26 cellular contexts compared by ENCODE assay signal in genomic region chr6:37632989-37633550, GRCh38.
"Had no signal": no experiment of that assay in that cellular context is flagged by ENCODE, and none has a peak within 500 bp of the region (broad histone marks: within the 10 kb centered on the region; RNA-seq: fewer than 3 reads in every experiment).

No MANE protein-coding gene starts in this region.

- H3K4me1 ChIP-seq: left lung, lower lobe of right lung, parathyroid adenoma, sigmoid colon, testis had no signal

- H3K27ac ChIP-seq: esophagus squamous epithelium, hepatocyte, left lung, lower lobe of right lung, neutrophil, parathyroid adenoma, sigmoid colon, testis, tibial artery had no signal

- H3K36me3 ChIP-seq: esophagus squamous epithelium, left lung, lower lobe of right lung, neutrophil, sigmoid colon, tibial artery had no signal

- H3K4me2 ChIP-seq: hepatocyte had no signal

- H3K4me3 ChIP-seq: esophagus squamous epithelium, hepatocyte, left lung, lower lobe of right lung, mucosa of descending colon, sigmoid colon, testis, tibial artery had no signal

- H3K36me3 Mint-ChIP-seq: stimulated activated effector memory CD8-positive, alpha-beta T cell treated with anti-CD3 and anti-CD28 coated beads, Interleukin-12 subunit alpha, Interleukin-12 subunit beta, amount 100 ng/mL, for 72 hours; type B pancreatic cell had no signal

- ATAC-seq: effector memory CD8-positive, alpha-beta T cell; left lung; lower lobe of right lung; mucosa of descending colon; naive thymus-derived CD4-positive, alpha-beta T cell; stimulated activated effector memory CD8-positive, alpha-beta T cell treated with anti-CD3 and anti-CD28 coated beads, Interleukin-12 subunit alpha, Interleukin-12 subunit beta, amount 100 ng/mL, for 72 hours had no signal

- H3K4me3 Mint-ChIP-seq: effector memory CD8-positive, alpha-beta T cell; naive thymus-derived CD4-positive, alpha-beta T cell; nephron progenitor cell; stimulated activated effector memory CD8-positive, alpha-beta T cell treated with anti-CD3 and anti-CD28 coated beads, Interleukin-12 subunit alpha, Interleukin-12 subunit beta, amount 100 ng/mL, for 72 hours; type B pancreatic cell had no signal

- H3K9me3 Mint-ChIP-seq: effector memory CD8-positive, alpha-beta T cell; naive thymus-derived CD4-positive, alpha-beta T cell; nephron progenitor cell; stimulated activated effector memory CD8-positive, alpha-beta T cell treated with anti-CD3 and anti-CD28 coated beads, Interleukin-12 subunit alpha, Interleukin-12 subunit beta, amount 100 ng/mL, for 72 hours; type B pancreatic cell had no signal

- H3K9me3 ChIP-seq: esophagus squamous epithelium, left lung, lower lobe of right lung, mucosa of descending colon, neutrophil, sigmoid colon, testis, tibial artery had no signal

- H3K27ac Mint-ChIP-seq: effector memory CD8-positive, alpha-beta T cell; nephron progenitor cell; progenitor cell of endocrine pancreas; type B pancreatic cell had no signal

- H3K4me1 Mint-ChIP-seq: nephron progenitor cell; stimulated activated effector memory CD8-positive, alpha-beta T cell treated with anti-CD3 and anti-CD28 coated beads, Interleukin-12 subunit alpha, Interleukin-12 subunit beta, amount 100 ng/mL, for 72 hours had no signal

- H3K9ac ChIP-seq: parathyroid adenoma had no signal

- H2AFZ ChIP-seq: hepatocyte, parathyroid adenoma had no signal

- H3K27me3 ChIP-seq: esophagus squamous epithelium, hepatocyte, sigmoid colon, testis, tibial artery had no signal

- DNase-seq: caudate nucleus; cerebellar nuclear complex; cortex of kidney; effector memory CD8-positive, alpha-beta T cell; erythroblast; esophagus squamous epithelium; foreskin melanocyte; kidney; left lung; lower lobe of right lung; mucosa of descending colon; naive thymus-derived CD4-positive, alpha-beta T cell; nephron progenitor cell; sigmoid colon; stimulated activated CD4-positive, alpha-beta T cell treated with anti-CD3 and anti-CD28 coated beads, Interleukin-2, amount 100 ng/mL, for 24 hours; stimulated activated CD4-positive, alpha-beta T cell treated with anti-CD3 and anti-CD28 coated beads, Interleukin-4, amount 100 ng/mL, for 24 hours; stimulated activated naive CD8-positive, alpha-beta T cell treated with anti-CD3 and anti-CD28 coated beads, Interleukin-15, Interleukin-2, amounts not matched to agents 100 U/mL and 50 U/mL, for 24 hours; substantia nigra; testis; tibial artery had no signal
